Comparison of ENCODE assay signal across 14 cellular contexts in the genomic region with DNA sequence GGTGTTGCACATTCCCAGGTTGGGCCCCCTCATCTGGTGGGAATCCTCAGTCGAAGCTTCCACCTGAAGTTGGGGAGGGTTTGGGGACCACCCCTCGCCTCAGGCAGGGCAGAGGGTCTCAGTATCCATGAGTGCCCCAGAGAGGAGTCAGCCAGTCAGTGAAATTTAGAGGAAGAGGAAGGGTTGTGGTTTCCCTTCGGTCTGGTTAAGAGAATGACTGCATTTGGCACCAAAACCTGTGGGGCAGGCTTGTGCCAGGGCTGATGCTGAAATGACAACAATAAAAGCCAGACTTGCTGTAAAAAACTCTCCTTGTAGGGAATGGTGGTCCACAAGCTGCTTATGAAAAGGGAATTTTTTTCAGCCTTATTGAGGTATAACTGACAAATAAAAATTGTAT. TPM values are rescaled to one million over a fixed set of nuclear protein-coding genes. Genes with fewer than 3 reads are reported as not detected.
DNase-seq lines count a peak whose midpoint lies in the region; ATAC-seq lines count a peak whose summit lies in the region.
"Had no signal": no experiment of that assay in that cellular context is flagged by ENCODE, and none has a peak within 500 bp of the region (broad histone marks: within the 10 kb centered on the region; RNA-seq: fewer than 3 reads in every experiment).

No MANE protein-coding gene starts in this region.

- DNase-seq in CD1c-positive myeloid dendritic cell (ENCODE audit: extremely low spot score): peak; percentile 36
- peak; percentile 41 for DNase-seq in UCSD-AML1 (lab: John Stamatoyannopoulos, UW; ENCODE audit: unreplicated experiment)
- peak; percentile 47 to 63 for DNase-seq in lung microvascular endothelial cell (ENCODE audit: low read depth in 2 of 2)
- DNase-seq in SK-N-DZ (ENCODE audit: low spot score): no peak
- DNase-seq in SJCRH30: no peak
- no peak for DNase-seq in activated naive CD4-positive, alpha-beta T cell treated with anti-CD3 and anti-CD28 coated beads, Interleukin-2, amount 10 ng/mL, durations not matched to agents 7 days and 5 days
- no peak for DNase-seq in activated gamma-delta T cell (lab: John Stamatoyannopoulos, UW)
- DNase-seq: activated CD4-positive, alpha-beta T cell treated with anti-CD3 and anti-CD28 coated beads, Interleukin-2, amount 10 ng/mL, durations not matched to agents 7 days and 5 days; foreskin keratinocyte; NCI-H1436; NCI-H446; pancreas had no signal

- no peak overlapping the region for H3K4me3 ChIP-seq in SJCRH30
- H3K4me3 ChIP-seq: pancreas, tibial nerve had no signal

- no peaks in the 10 kb centered on the region for H3K9me3 Mint-ChIP-seq in activated naive CD4-positive, alpha-beta T cell treated with anti-CD3 and anti-CD28 coated beads, Interleukin-2, amount 10 ng/mL, durations not matched to agents 7 days and 5 days

- H3K27me3 ChIP-seq in SJCRH30: no peaks in the 10 kb centered on the region
- H3K27me3 ChIP-seq: foreskin keratinocyte, pancreas, tibial nerve had no signal

- H3K27ac Mint-ChIP-seq in activated naive CD4-positive, alpha-beta T cell treated with anti-CD3 and anti-CD28 coated beads, Interleukin-2, amount 10 ng/mL, durations not matched to agents 7 days and 5 days: no peak overlapping the region
- H3K27ac Mint-ChIP-seq: activated CD4-positive, alpha-beta T cell treated with anti-CD3 and anti-CD28 coated beads, Interleukin-2, amount 10 ng/mL, durations not matched to agents 7 days and 5 days had no signal

- no peaks in the 10 kb centered on the region for H3K9me3 ChIP-seq in SJCRH30 (replicated peaks)
- H3K9me3 ChIP-seq: pancreas, tibial nerve had no signal

- CTCF ChIA-PET in activated naive CD4-positive, alpha-beta T cell treated with anti-CD3 and anti-CD28 coated beads, Interleukin-2, amount 10 ng/mL, durations not matched to agents 7 days and 5 days (lab: Charles Lee): no interaction called here

- peaks cover 9% of the 10 kb centered on the region for H3K27me3 Mint-ChIP-seq in activated naive CD4-positive, alpha-beta T cell treated with anti-CD3 and anti-CD28 coated beads, Interleukin-2, amount 10 ng/mL, durations not matched to agents 7 days and 5 days
- H3K27me3 Mint-ChIP-seq: activated CD4-positive, alpha-beta T cell treated with anti-CD3 and anti-CD28 coated beads, Interleukin-2, amount 10 ng/mL, durations not matched to agents 7 days and 5 days had no signal

- H3K36me3 Mint-ChIP-seq in activated naive CD4-positive, alpha-beta T cell treated with anti-CD3 and anti-CD28 coated beads, Interleukin-2, amount 10 ng/mL, durations not matched to agents 7 days and 5 days: no peaks in the 10 kb centered on the region

- peak; percentile 50 for ATAC-seq in GM21717 (IDR thresholded peaks at IDR 0.05; ENCODE audit: unreplicated experiment)
- ATAC-seq: foreskin keratinocyte had no signal

- H3K4me1 ChIP-seq in SJCRH30: no peaks in the 10 kb centered on the region; the same call in 1 of the 2 replicates

- H3K36me3 ChIP-seq in SJCRH30: peaks cover 57% of the 10 kb centered on the region
- H3K36me3 ChIP-seq: pancreas, tibial nerve had no signal

- H3K4me3 Mint-ChIP-seq in activated naive CD4-positive, alpha-beta T cell treated with anti-CD3 and anti-CD28 coated beads, Interleukin-2, amount 10 ng/mL, durations not matched to agents 7 days and 5 days: no peak overlapping the region
- H3K4me3 Mint-ChIP-seq: activated CD4-positive, alpha-beta T cell treated with anti-CD3 and anti-CD28 coated beads, Interleukin-2, amount 10 ng/mL, durations not matched to agents 7 days and 5 days had no signal

- no peaks in the 10 kb centered on the region for H3K4me1 Mint-ChIP-seq in activated naive CD4-positive, alpha-beta T cell treated with anti-CD3 and anti-CD28 coated beads, Interleukin-2, amount 10 ng/mL, durations not matched to agents 7 days and 5 days

- H3K27ac ChIP-seq in SJCRH30: no peak overlapping the region
- H3K27ac ChIP-seq: foreskin keratinocyte, pancreas had no signal

RNA-seq across cellular contexts. Expression of a gene that starts 22.6 kb away (rescaled TPM):
- total RNA-seq in lung microvascular endothelial cell: 10.7 and 19.8 TPM in 2 replicates
- 5.5 and 9.0 TPM in 2 replicates for polyA plus RNA-seq in SK-N-DZ (2014; cell fraction: cytosol; rRNA removed)
- polyA plus RNA-seq in SK-N-DZ (2014; cell fraction: nucleus; rRNA removed): 2.7 and 5.4 TPM in 2 replicates
- 59.6 and 69.8 TPM in 2 replicates for total RNA-seq in SJCRH30 (2014; rRNA removed; shearing (Covaris generic))

Comparison
In these comparisons a context has a peak if more than half of its experiments do, and no peak if none do; other contexts are left out.
1. DNase-seq: peak in CD1c-positive myeloid dendritic cell (single experiment), UCSD-AML1 (single experiment) and lung microvascular endothelial cell (2 of 2); none in SK-N-DZ (single experiment), SJCRH30 (0 of 2), activated naive CD4-positive, alpha-beta T cell treated with anti-CD3 and anti-CD28 coated beads, Interleukin-2, amount 10 ng/mL, durations not matched to agents 7 days and 5 days (single experiment) and activated gamma-delta T cell (single experiment).